ENCODE assay signal across 31 cellular contexts in genomic region chr1:83615379-83615778, GRCh38.
"Had no signal": no experiment of that assay in that cellular context is flagged by ENCODE, and none has a peak within 500 bp of the region (broad histone marks: within the 10 kb centered on the region; RNA-seq: fewer than 3 reads in every experiment).

No MANE protein-coding gene starts in this region.

- H3K36me3 ChIP-seq: heart left ventricle, left lung, lower lobe of right lung, pancreas, prostate gland, suprapubic skin, thoracic aorta, tibial artery, upper lobe of right lung had no signal

- H3K27me3 Mint-ChIP-seq: naive thymus-derived CD8-positive, alpha-beta T cell; stimulated activated naive CD8-positive, alpha-beta T cell treated with anti-CD3 and anti-CD28 coated beads, Interleukin-15, Interleukin-2, amounts not matched to agents 100 ng/mL and 50 ng/mL, for 24 hours had no signal

- ATAC-seq: heart left ventricle; left colon; left lung; lower lobe of right lung; mucosa of descending colon; naive thymus-derived CD8-positive, alpha-beta T cell; pancreas; right cardiac atrium; sciatic nerve; upper lobe of right lung had no signal

- H3K9me3 ChIP-seq: heart left ventricle, left lung, lower lobe of right lung, mucosa of descending colon, pancreas, prostate gland, suprapubic skin, thoracic aorta, tibial artery, upper lobe of right lung had no signal

- H3K9me3 Mint-ChIP-seq: naive thymus-derived CD8-positive, alpha-beta T cell; nephron; stimulated activated naive CD8-positive, alpha-beta T cell treated with anti-CD3 and anti-CD28 coated beads, Interleukin-15, Interleukin-2, amounts not matched to agents 100 ng/mL and 50 ng/mL, for 24 hours had no signal

- H3K4me3 ChIP-seq: heart left ventricle, left lung, lower lobe of right lung, mucosa of descending colon, pancreas, prostate gland, skin epidermis, suprapubic skin, thoracic aorta, tibial artery, upper lobe of right lung had no signal

- DNase-seq: heart left ventricle; hypothalamus; immature natural killer cell; kidney; left colon; left lung; lower lobe of right lung; mammary epithelial cell; midbrain; mucosa of descending colon; naive thymus-derived CD8-positive, alpha-beta T cell; nucleus accumbens; pancreas; posterior cingulate gyrus; retina; right cardiac atrium; stimulated activated CD4-positive, alpha-beta T cell treated with anti-CD3 and anti-CD28 coated beads, Interleukin-12 subunit alpha, Interleukin-12 subunit beta, amount 100 ng/mL, for 4 hours; stimulated activated CD4-positive, alpha-beta T cell treated with anti-CD3 and anti-CD28 coated beads, Interleukin-15, amount 100 ng/mL, for 24 hours; stimulated activated CD4-positive, alpha-beta T cell treated with anti-CD3 and anti-CD28 coated beads, Interleukin-2, amount 100 ng/mL, for 24 hours; stimulated activated CD4-positive, alpha-beta T cell treated with anti-CD3 and anti-CD28 coated beads, Interleukin-4, amount 100 ng/mL, for 1 hour; stimulated activated naive CD4-positive, alpha-beta T cell; tibial artery; trophoblast cell; upper lobe of right lung had no signal

- H3K27me3 ChIP-seq: heart left ventricle, left lung, pancreas, suprapubic skin, tibial artery, upper lobe of right lung had no signal

- H3K27ac Mint-ChIP-seq: immature natural killer cell; stimulated activated naive CD8-positive, alpha-beta T cell treated with anti-CD3 and anti-CD28 coated beads, Interleukin-15, Interleukin-2, amounts not matched to agents 100 ng/mL and 50 ng/mL, for 24 hours had no signal

- H3K4me1 ChIP-seq: heart left ventricle, left lung, lower lobe of right lung, pancreas, prostate gland, suprapubic skin, tibial artery, upper lobe of right lung had no signal

- H3K36me3 Mint-ChIP-seq: immature natural killer cell; naive thymus-derived CD8-positive, alpha-beta T cell had no signal

- H3K4me3 Mint-ChIP-seq: immature natural killer cell; naive thymus-derived CD8-positive, alpha-beta T cell; nephron; stimulated activated naive CD8-positive, alpha-beta T cell treated with anti-CD3 and anti-CD28 coated beads, Interleukin-15, Interleukin-2, amounts not matched to agents 100 ng/mL and 50 ng/mL, for 24 hours had no signal

- H3K4me1 Mint-ChIP-seq: immature natural killer cell had no signal

- H3K27ac ChIP-seq: heart left ventricle, left lung, lower lobe of right lung, pancreas, prostate gland, skin epidermis, suprapubic skin, thoracic aorta, tibial artery, upper lobe of right lung had no signal
